ENCODE assay signal across 8 cellular contexts in the genomic region with DNA sequence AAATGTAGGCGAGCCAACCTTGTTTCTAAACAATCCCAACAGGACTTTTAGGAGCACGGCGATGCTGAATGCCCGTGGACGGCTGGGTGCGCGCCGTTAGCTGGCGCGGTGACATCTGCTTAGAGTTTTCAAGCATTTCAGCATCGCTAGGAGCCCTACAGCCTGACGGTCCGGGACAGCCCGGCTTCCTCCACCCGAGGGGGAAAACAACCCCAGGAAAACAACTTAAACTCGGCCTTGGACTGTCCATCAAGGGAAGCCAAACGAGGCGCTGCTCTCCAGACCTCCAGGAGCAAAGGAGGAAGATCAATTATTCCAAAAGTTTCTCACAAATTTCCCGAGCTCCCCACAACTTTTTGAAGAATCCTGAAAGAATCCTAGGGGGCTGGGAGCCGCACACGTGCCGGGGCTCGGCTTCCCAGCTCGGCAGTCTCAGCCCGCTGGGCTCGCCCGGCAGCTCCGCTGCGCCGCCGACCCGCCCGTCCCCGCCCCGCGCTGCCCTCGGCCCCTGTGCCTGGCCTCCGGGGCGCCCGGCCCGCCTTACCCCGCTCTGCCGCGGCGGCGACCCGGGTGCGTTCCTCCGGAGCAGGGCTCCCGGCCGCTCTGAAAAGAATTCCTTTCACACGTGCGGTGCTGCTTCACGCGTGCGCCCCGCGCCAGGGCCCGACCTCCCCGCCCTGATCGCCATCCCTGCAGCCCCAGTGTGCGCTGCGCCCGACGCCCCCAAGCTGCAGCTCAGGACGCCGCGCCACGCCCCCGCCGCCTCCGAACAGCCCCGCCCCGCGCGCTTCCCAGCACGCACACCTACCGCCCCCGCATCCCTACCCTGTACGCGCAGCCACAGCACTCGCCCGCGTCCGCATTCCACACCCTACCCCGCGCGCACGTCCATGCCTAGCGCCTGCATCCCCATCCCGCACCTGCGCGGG. TPM values are rescaled to one million over a fixed set of nuclear protein-coding genes. Genes with fewer than 3 reads are reported as not detected.
DNase-seq lines count a peak whose midpoint lies in the region; ATAC-seq, FAIRE-seq and TF ChIP-seq lines count a peak whose summit lies in the region.

TSS of gene GJA3 (minus strand) at position 707 of the 929 bp plus-strand sequence. CDS start 17,764 bp downstream, outside the sequence.

- WGBS in pancreas, 2 donors = 2% methylated on average over 70 to 93 of the region's 93 CpGs

- no peak within 1 kb of the TSS for H3K27ac ChIP-seq in pancreas

- intact Hi-C loops in pancreas (cut with DNase I) = no loop called here

- peaks cover 52% of the 10 kb centered on the region for H3K27me3 ChIP-seq in H7 (ENCODE audit: control insufficient read depth, insufficient read depth, low read length)
- H3K27me3 ChIP-seq in MG63 = no peaks in the 10 kb centered on the region
- peaks cover 11 to 55% (median 28%) of the 10 kb centered on the region in 4 donors for H3K27me3 ChIP-seq in pancreas

- H3K36me3 ChIP-seq in H7 (replicated peaks; ENCODE audit: control insufficient read depth, insufficient read depth, low read length) = no peaks in the 10 kb centered on the region
- no peaks in the 10 kb centered on the region for H3K36me3 ChIP-seq in MG63
- no peaks in the 10 kb centered on the region for H3K36me3 ChIP-seq in pancreas

- H3K4me3 ChIP-seq in H7 (ENCODE audit: insufficient read depth, low read depth, low read length) (peak within 1 kb of the TSS; percentile 45), MG63 (peak within 1 kb of the TSS; percentile 56), fibroblast of pulmonary artery (replicated peaks; ENCODE audit: low read depth, low read length) (peak within 1 kb of the TSS; percentile 43), pancreas (peak within 1 kb of the TSS in 3 of 4 donors; percentile 6 to 47 (median 20))

- ATAC-seq in pancreas = peak; percentile 39 to 55 (median 48)

- peaks cover 4 to 6% (median 6%) of the 10 kb centered on the region in 3 donors for H3K4me1 ChIP-seq in pancreas

- H3K9me3 ChIP-seq in MG63 (no peaks in the 10 kb centered on the region), pancreas (no peaks in the 10 kb centered on the region)

- DNase-seq in GM10266 (ENCODE audit: extremely low spot score) = peak; percentile 74
- peak; percentile 92 for DNase-seq in H7
- DNase-seq in MG63 = peak; percentile 81
- DNase-seq in activated CD8-positive, alpha-beta memory T cell treated with anti-CD3 and anti-CD28 coated beads, Interleukin-2, amount 50 U/mL, for 4 hours = peak; percentile 76
- peak; percentile 19 for DNase-seq in fibroblast of pulmonary artery (ENCODE audit: low read depth)
- DNase-seq in pancreas = peak in 1 of 6 donors; percentile 70
- no peak for DNase-seq in COR-L47 (lab: John Stamatoyannopoulos, UW)
- DNase-seq in GM12892 (ENCODE audit: insufficient read length) = no peak

- FAIRE-seq in pancreas (lab: Jason Lieb, UNC) = no peak
- no peak for FAIRE-seq in GM12892 (lab: Jason Lieb, UNC)

- TF ChIP-seq POLR2A in GM12892 (IDR thresholded peaks at IDR 0.05; ENCODE audit: low read depth, low read length) = no peak

- TF ChIP-seq CTCF in GM10266 (IDR thresholded peaks at IDR 0.05; ENCODE audit: control insufficient read depth, insufficient read depth, low read depth, missing control alignments) (no peak), fibroblast of pulmonary artery (IDR thresholded peaks at IDR 0.05; ENCODE audit: low read length, missing control alignments) (no peak), pancreas (IDR thresholded peaks at IDR 0.05) (no peak)

RNA-seq across cellular contexts. Expression of gene GJA3, which starts in this region (rescaled TPM):
- 0.03 and 0.15 TPM in 2 replicates for total RNA-seq in H7 (2014; rRNA removed; shearing (Covaris generic))
- total RNA-seq in MG63 (2014; rRNA removed; shearing (Covaris generic); ENCODE audit: low replicate concordance) = 2.3 and 3.3 TPM in 2 replicates
- under 1 TPM; 0.03 to 0.15 (median 0.07) TPM for total RNA-seq in pancreas
- under 1 TPM; 0.08 to 0.40 TPM for polyA plus RNA-seq in pancreas
- polyA plus RNA-seq in GM12892 (2012; ENCODE audit: missing spikeins) = 0.06 TPM

Comparison
In these comparisons a context has a peak if more than half of its experiments do, and no peak if none do; other contexts are left out.
1. Peak in DNase-seq and H3K4me3 ChIP-seq in H7; RNA of the gene not detected or under 1 TPM.
2. Peak in ATAC-seq and H3K4me3 ChIP-seq in pancreas; RNA of the gene not detected or under 1 TPM.
3. DNase-seq: peak in GM10266 (single experiment), MG63 (single experiment), activated CD8-positive, alpha-beta memory T cell treated with anti-CD3 and anti-CD28 coated beads, Interleukin-2, amount 50 U/mL, for 4 hours (single experiment) and fibroblast of pulmonary artery (single experiment); none in COR-L47 (single experiment) and GM12892 (single experiment).
4. Peak in every context shown above with its lines, with median percentiles within 50 percentile points of each other: H3K4me3 ChIP-seq.